ENCODE assay signal across 1 cellular context in genomic region chr12:48023386-48023785, GRCh38.
TF ChIP-seq lines count a peak whose summit lies in the region.

No MANE protein-coding gene starts in this region.

TF ChIP-seq in HepG2, 621 proteins besides CTCF, POLR2A, EP300 and RAD21:
- TF ChIP-seq SOX6 (IDR thresholded peaks at IDR 0.05) (no peak), SOX6 (CRISPR knock-in tag; IDR thresholded peaks at IDR 0.05) (0 out of 2 replicates have a peak, but pooled peaks have one; percentile 10), ZNF276 (CRISPR knock-in tag; IDR thresholded peaks at IDR 0.05; ENCODE audit: low read depth) (no peak), ARNT2 (CRISPR knock-in tag; IDR thresholded peaks at IDR 0.05; ENCODE audit: low read depth) (no peak), JUN (CRISPR knock-in tag; IDR thresholded peaks at IDR 0.05) (no peak), HDAC1 (CRISPR knock-in tag; IDR thresholded peaks at IDR 0.05) (peak; percentile 7; the same call in 1 of the 2 replicates), ZNF546 (CRISPR knock-in tag; conservative IDR thresholded peaks at IDR 0.05) (no peak), ZNF605 (CRISPR knock-in tag; IDR thresholded peaks at IDR 0.05) (0 out of 2 replicates have a peak, but pooled peaks have one; percentile 7), PAXIP1 (CRISPR knock-in tag; conservative IDR thresholded peaks at IDR 0.05) (0 out of 2 replicates have a peak, but pooled peaks have one; percentile 14)
